Comparison of ENCODE assay signal across 10 cellular contexts in the genomic region with DNA sequence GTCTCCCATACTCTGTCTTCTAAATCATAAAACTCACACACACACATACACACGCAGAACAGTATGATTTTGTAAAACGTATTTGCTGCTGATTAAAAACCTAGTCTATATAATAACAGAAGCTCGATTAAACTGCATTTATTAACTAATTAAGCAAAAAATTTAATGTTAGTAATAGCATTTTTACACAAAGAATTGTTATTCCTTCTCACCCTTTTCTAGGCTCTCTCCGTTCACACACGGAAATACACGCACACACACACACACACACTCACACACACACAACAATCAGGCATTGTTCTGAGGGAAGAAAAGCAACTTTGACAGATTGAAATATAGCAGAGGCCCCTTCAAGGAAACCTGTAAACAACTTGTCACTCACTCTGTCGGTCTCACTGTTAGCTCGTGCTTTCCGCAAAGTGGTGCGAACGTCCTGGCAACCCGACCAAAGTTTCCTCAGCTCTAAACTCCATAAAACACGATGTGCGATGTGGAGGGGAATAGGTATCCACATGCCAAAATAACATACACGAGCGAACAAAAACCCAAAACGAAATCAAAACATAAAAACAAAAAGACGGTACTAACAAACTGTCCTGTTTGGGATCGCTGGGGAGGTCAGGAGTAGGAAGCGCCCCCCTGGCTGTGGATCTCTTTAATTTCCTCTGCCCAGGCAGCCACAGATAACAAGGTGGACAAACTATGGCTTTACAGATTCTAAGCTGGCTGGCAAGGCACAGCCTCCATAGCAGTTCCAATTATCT. TPM values are rescaled to one million over a fixed set of nuclear protein-coding genes. Genes with fewer than 3 reads are reported as not detected.
DNase-seq lines count a peak whose midpoint lies in the region; ATAC-seq, FAIRE-seq and TF ChIP-seq lines count a peak whose summit lies in the region.
"Had no signal": no experiment of that assay in that cellular context is flagged by ENCODE, and none has a peak within 500 bp of the region (broad histone marks: within the 10 kb centered on the region; RNA-seq: fewer than 3 reads in every experiment).

No MANE protein-coding gene starts in this region.

- H3K79me2 ChIP-seq in mammary epithelial cell (ENCODE audit: insufficient read depth, low read length): no peaks in the 10 kb centered on the region

- CTCF ChIA-PET in mammary epithelial cell (lab: Charles Lee; ENCODE audit: low non-redundant PET): no interaction called here

- BruUV-seq in mammary epithelial cell (replicated peaks; lab: Mats Ljungman, UMichigan): no TSS peak

- no peak overlapping the region for H3K27ac ChIP-seq in mammary epithelial cell (ENCODE audit: insufficient read depth, low read depth, low read length)

- no peak overlapping the region for H3K27ac Mint-ChIP-seq in stimulated activated effector memory CD8-positive, alpha-beta T cell treated with anti-CD3 and anti-CD28 coated beads, Interleukin-12 subunit alpha, Interleukin-12 subunit beta, amount 100 ng/mL, for 72 hours

- DNase-seq in M059J (ENCODE audit: low read depth) (peak; percentile 30), mammary epithelial cell (peak; percentile 8), HUDEP-2 (lab: John Stamatoyannopoulos, UW; ENCODE audit: unreplicated experiment in 76 of 76) (no peak), germinal center (ENCODE audit: low spot score) (no peak)
- no peak for DNase-seq in stimulated activated effector memory CD8-positive, alpha-beta T cell treated with anti-CD3 and anti-CD28 coated beads, Interleukin-12 subunit alpha, Interleukin-12 subunit beta, amount 100 ng/mL, for 72 hours (ENCODE audit: low spot score in 2 of 2)
- no peak for DNase-seq in activated CD4-positive, alpha-beta T cell treated with anti-CD3 and anti-CD28 coated beads, Interleukin-2, amount 50 U/mL, for 1 hour
- DNase-seq: amniotic stem cell had no signal

- no peak overlapping the region for H3K4me3 Mint-ChIP-seq in stimulated activated effector memory CD8-positive, alpha-beta T cell treated with anti-CD3 and anti-CD28 coated beads, Interleukin-12 subunit alpha, Interleukin-12 subunit beta, amount 100 ng/mL, for 72 hours

- in situ Hi-C loops in mammary epithelial cell (cut with MboI; ENCODE audit: low sequenced_read_pairs in 2 of 2): no loop called here

- no peaks in the 10 kb centered on the region for H3K36me3 ChIP-seq in mammary epithelial cell (ENCODE audit: insufficient read depth, low read length)

- no peaks in the 10 kb centered on the region for H3K9me3 Mint-ChIP-seq in stimulated activated effector memory CD8-positive, alpha-beta T cell treated with anti-CD3 and anti-CD28 coated beads, Interleukin-12 subunit alpha, Interleukin-12 subunit beta, amount 100 ng/mL, for 72 hours

- H3K36me3 Mint-ChIP-seq in stimulated activated effector memory CD8-positive, alpha-beta T cell treated with anti-CD3 and anti-CD28 coated beads, Interleukin-12 subunit alpha, Interleukin-12 subunit beta, amount 100 ng/mL, for 72 hours: no peaks in the 10 kb centered on the region

- FAIRE-seq in islet of Langerhans (lab: Jason Lieb, UNC): peak; percentile 93

- WGBS in mammary epithelial cell (ENCODE audit: low coverage, missing lambda C conversion rate): 2% methylated on average over 14 of the region's 20 CpGs

- H3K4me2 ChIP-seq in mammary epithelial cell (ENCODE audit: insufficient read depth, low read depth, low read length): peak overlapping the region; percentile 45

- H3K27me3 ChIP-seq in mammary epithelial cell (ENCODE audit: insufficient read depth, low read length): peaks cover 26% of the 10 kb centered on the region

- no peaks in the 10 kb centered on the region for H4K20me1 ChIP-seq in mammary epithelial cell (ENCODE audit: insufficient read depth, low read length)

- H2AFZ ChIP-seq in mammary epithelial cell (ENCODE audit: low read depth, low read length): peak overlapping the region; percentile 37

- H3K9ac ChIP-seq in mammary epithelial cell (ENCODE audit: insufficient read depth, low read length): no peak overlapping the region

- dilution Hi-C loops in mammary epithelial cell (cut with HindIII; ENCODE audit: low sequenced_read_pairs): no loop called here

- no peak overlapping the region for H3K4me3 ChIP-seq in mammary epithelial cell (replicated peaks in 1 of 3; ENCODE audit: insufficient read depth in 1 of 3, low read depth in 2 of 3, low read length in 3 of 3)

- H3K4me1 ChIP-seq in mammary epithelial cell (ENCODE audit: insufficient read depth, low read length): no peaks in the 10 kb centered on the region

- intact Hi-C loops in mammary epithelial cell (cut with micrococcal nuclease): no loop called here

- H3K9me3 ChIP-seq in mammary epithelial cell (replicated peaks; ENCODE audit: insufficient read depth, low read length): no peaks in the 10 kb centered on the region

- H3K4me1 Mint-ChIP-seq in stimulated activated effector memory CD8-positive, alpha-beta T cell treated with anti-CD3 and anti-CD28 coated beads, Interleukin-12 subunit alpha, Interleukin-12 subunit beta, amount 100 ng/mL, for 72 hours: no peaks in the 10 kb centered on the region

- TF ChIP-seq CTCF in mammary epithelial cell (conservative IDR thresholded peaks at IDR 0.05 in 1 of 2, IDR thresholded peaks at IDR 0.05 in 1 of 2; ENCODE audit: extremely low read depth in 1 of 2, insufficient read depth in 1 of 2, low read depth in 1 of 2, low read length in 2 of 2): no peak

- ATAC-seq in stimulated activated effector memory CD8-positive, alpha-beta T cell treated with anti-CD3 and anti-CD28 coated beads, Interleukin-12 subunit alpha, Interleukin-12 subunit beta, amount 100 ng/mL, for 72 hours: peak; percentile 26
- no peak for ATAC-seq in HG03439 (IDR thresholded peaks at IDR 0.05; ENCODE audit: unreplicated experiment)

RNA-seq across cellular contexts. Expression of gene SOX5, which starts 0.7 kb away (rescaled TPM):
- 1.6 and 4.1 TPM in 2 replicates for total RNA-seq in M059J (2014; rRNA removed; shearing (Covaris generic))
- under 1 TPM in 1 of 2 donors, not detected in 1; under 0.01 TPM for total RNA-seq in mammary epithelial cell
- polyA plus RNA-seq in mammary epithelial cell: not detected
- polyA minus RNA-seq in mammary epithelial cell: not detected
- total RNA-seq: NCI-H460 had no signal

Comparison
In these comparisons a context has a peak if more than half of its experiments do, and no peak if none do; other contexts are left out.
1. DNase-seq: peak in M059J (single experiment) and mammary epithelial cell (single experiment); none in stimulated activated effector memory CD8-positive, alpha-beta T cell treated with anti-CD3 and anti-CD28 coated beads, Interleukin-12 subunit alpha, Interleukin-12 subunit beta, amount 100 ng/mL, for 72 hours (0 of 2), activated CD4-positive, alpha-beta T cell treated with anti-CD3 and anti-CD28 coated beads, Interleukin-2, amount 50 U/mL, for 1 hour (single experiment), HUDEP-2 (0 of 76) and germinal center (single experiment).